Comparison of ENCODE assay signal across 1 cellular context in the genomic region with DNA sequence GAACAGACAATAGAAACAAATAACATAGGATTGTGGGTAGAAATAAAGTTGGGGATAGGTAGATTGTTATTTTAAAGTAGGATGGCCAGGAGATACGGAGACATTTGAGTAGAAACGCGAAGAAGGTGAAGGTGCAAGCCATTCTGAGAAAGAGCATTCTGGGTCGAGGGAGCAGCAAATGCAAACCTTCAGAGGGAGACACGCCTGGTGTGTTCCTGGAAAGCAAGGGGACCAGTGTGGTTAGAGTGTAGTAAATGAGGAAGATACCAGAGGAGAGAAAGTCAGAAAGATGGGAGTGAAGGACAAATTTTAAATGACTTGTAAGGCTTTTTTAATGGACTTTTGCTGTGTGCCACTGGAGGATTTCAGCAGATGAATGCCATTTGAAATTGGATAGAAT.
TF ChIP-seq lines count a peak whose summit lies in the region.

No MANE protein-coding gene starts in this region.

TF ChIP-seq in IMR-90, 13 proteins besides CTCF, POLR2A, EP300 and RAD21 (continued from another document):
- TF ChIP-seq SMC3 (IDR thresholded peaks at IDR 0.05; ENCODE audit: low read depth, low read length), result no peak
- TF ChIP-seq FOS (IDR thresholded peaks at IDR 0.05; ENCODE audit: low read depth, low read length), result no peak
- TF ChIP-seq CHD1 (IDR thresholded peaks at IDR 0.05; ENCODE audit: low read depth, low read length), result no peak
- TF ChIP-seq, protein P1, sequence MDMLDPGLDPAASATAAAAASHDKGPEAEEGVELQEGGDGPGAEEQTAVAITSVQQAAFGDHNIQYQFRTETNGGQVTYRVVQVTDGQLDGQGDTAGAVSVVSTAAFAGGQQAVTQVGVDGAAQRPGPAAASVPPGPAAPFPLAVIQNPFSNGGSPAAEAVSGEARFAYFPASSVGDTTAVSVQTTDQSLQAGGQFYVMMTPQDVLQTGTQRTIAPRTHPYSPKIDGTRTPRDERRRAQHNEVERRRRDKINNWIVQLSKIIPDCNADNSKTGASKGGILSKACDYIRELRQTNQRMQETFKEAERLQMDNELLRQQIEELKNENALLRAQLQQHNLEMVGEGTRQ (IDR thresholded peaks at IDR 0.05; ENCODE audit: low read depth, low read length), result no peak
- no peak for TF ChIP-seq MAFK (IDR thresholded peaks at IDR 0.05; ENCODE audit: low read depth, low read length)
- TF ChIP-seq MAZ (IDR thresholded peaks at IDR 0.05; ENCODE audit: borderline replicate concordance, low read depth, low read length), result no peak
